In genomic region chr6:106461084-106461483, GRCh38 we compare ENCODE assay signal across 19 cellular contexts.
DNase-seq lines count a peak whose midpoint lies in the region; FAIRE-seq and TF ChIP-seq lines count a peak whose summit lies in the region.
"Had no signal": no experiment of that assay in that cellular context is flagged by ENCODE, and none has a peak within 500 bp of the region (broad histone marks: within the 10 kb centered on the region; RNA-seq: fewer than 3 reads in every experiment).

No MANE protein-coding gene starts in this region.

- no peak for TF ChIP-seq EP300 in H1 (IDR thresholded peaks at IDR 0.05; ENCODE audit: borderline replicate concordance in 1 of 2, low read depth in 2 of 2, low read length in 2 of 2)
- TF ChIP-seq EP300 in transverse colon (IDR thresholded peaks at IDR 0.05; ENCODE audit: low read depth): no peak

- CTCF ChIA-PET in H1 (lab: Charles Lee; ENCODE audit: partially characterized antibody): interaction anchor here (1.2 to 4.7 kb wide), 5 partner anchors 16 to 536 kb away, joined by 3 to 21 read pairs (median 4); no protein-coding TSS in a partner anchor

- H3K4me3 ChIP-seq in H1 (ENCODE audit: extremely low read depth in 1 of 4, insufficient read depth in 2 of 4, low read depth in 3 of 4, low read length in 4 of 4): no peak overlapping the region
- no peak overlapping the region for H3K4me3 ChIP-seq in transverse colon
- H3K4me3 ChIP-seq: PC-9 had no signal

- H4K91ac ChIP-seq in H1 (replicated peaks; ENCODE audit: insufficient read length, low read length): no peak overlapping the region

- no peaks in the 10 kb centered on the region for H3K9me3 ChIP-seq in H1 (ENCODE audit: insufficient read depth in 2 of 2, low read depth in 1 of 2, low read length in 1 of 2)
- no peaks in the 10 kb centered on the region for H3K9me3 ChIP-seq in transverse colon

- H3K23me2 ChIP-seq in H1 (ENCODE audit: low read depth, low read length): peaks cover 3% of the 10 kb centered on the region; the same call in 1 of the 2 replicates

- no peak overlapping the region for H3K4me2 ChIP-seq in H1 (ENCODE audit: insufficient read depth in 1 of 2, low read depth in 2 of 2, low read length in 2 of 2)
- H3K4me2 ChIP-seq: PC-9 had no signal

- H3K56ac ChIP-seq in H1 (replicated peaks; ENCODE audit: insufficient read length, low read depth, low read length): no peak overlapping the region

- H4K20me1 ChIP-seq in H1 (replicated peaks in 1 of 2; ENCODE audit: control insufficient read depth in 1 of 2, insufficient read depth in 2 of 2, low read length in 2 of 2): no peaks in the 10 kb centered on the region

- no peak overlapping the region for H2AFZ ChIP-seq in H1 (ENCODE audit: low read length)
- H2AFZ ChIP-seq: PC-9 had no signal

- no peak for TF ChIP-seq RAD21 in H1 (IDR thresholded peaks at IDR 0.05 in 1 of 2, conservative IDR thresholded peaks at IDR 0.05 in 1 of 2; ENCODE audit: low read depth in 2 of 2, low read length in 2 of 2)

- no peak overlapping the region for H4K8ac ChIP-seq in H1 (ENCODE audit: extremely low read depth, insufficient read depth, low read length)

- in situ Hi-C loops in transverse colon (cut with MboI; ENCODE audit: low pct_ligation_motif_present in 1 of 4, low pct_unique_long_range_greater_than_20kb in 1 of 4, low sequenced_read_pairs in 3 of 4): no loop called here

- no peak overlapping the region for H3K23ac ChIP-seq in H1 (ENCODE audit: insufficient read length)

- no peak overlapping the region for H4K5ac ChIP-seq in H1 (ENCODE audit: insufficient read length, low read depth, low read length)

- H3K9ac ChIP-seq in H1 (replicated peaks in 1 of 4; ENCODE audit: extremely low read depth in 1 of 4, low read depth in 3 of 4, low read length in 3 of 4): no peak overlapping the region

- H3K14ac ChIP-seq in H1 (ENCODE audit: insufficient read length): no peak overlapping the region

- no peak overlapping the region for H2BK5ac ChIP-seq in H1 (ENCODE audit: low read depth, low read length)

- TF ChIP-seq CTCF in H1 (IDR thresholded peaks at IDR 0.05; ENCODE audit: control extremely low read depth in 1 of 3, insufficient read depth in 1 of 3, low read depth in 1 of 3, low read length in 3 of 3) (no peak), transverse colon (IDR thresholded peaks at IDR 0.05) (no peak)

- H3K27me3 ChIP-seq in H1 (replicated peaks in 1 of 4; ENCODE audit: control insufficient read depth in 3 of 4, extremely low read depth in 1 of 4, insufficient read depth in 3 of 4, low read length in 3 of 4) (peaks cover 0 to 2% (median 0%) of the 10 kb centered on the region in 4 experiments; a peak in 3 of 7 replicates), transverse colon (no peaks in the 10 kb centered on the region)

- no peaks in the 10 kb centered on the region for H3K79me1 ChIP-seq in H1 (ENCODE audit: low read depth, low read length)

- H3K79me2 ChIP-seq in H1 (ENCODE audit: control insufficient read depth in 1 of 2, insufficient read depth in 2 of 2, low read length in 2 of 2): no peaks in the 10 kb centered on the region

- TF ChIP-seq POLR2A in H1 (IDR thresholded peaks at IDR 0.05; ENCODE audit: control extremely low read depth in 1 of 2, low read depth in 2 of 2, low read length in 2 of 2): no peak
- no peak for TF ChIP-seq POLR2A in transverse colon (IDR thresholded peaks at IDR 0.05)
- TF ChIP-seq POLR2A in H54 (IDR thresholded peaks at IDR 0.05; ENCODE audit: low read depth, low read length): no peak

- DNase-seq in NCI-H1105 treated with DMSO at 0.1 percent for 48 hours (lab: John Stamatoyannopoulos, UW) (peak; percentile 21), NCI-H1105 (lab: John Stamatoyannopoulos, UW) (no peak), NCI-H1417 (lab: John Stamatoyannopoulos, UW) (peak in 2 of 3 experiments; percentile 52 to 81), NCI-H524 (lab: John Stamatoyannopoulos, UW) (peak; percentile 58 to 90), H1 (ENCODE audit: low read depth in 1 of 2, low spot score in 2 of 2) (no peak), transverse colon (no peak), SKM-1 (lab: John Stamatoyannopoulos, UW; ENCODE audit: unreplicated experiment) (no peak), H54 (ENCODE audit: insufficient read length, low spot score) (no peak)
- DNase-seq: GDM1, KBM-7, NCI-H1436, NCI-H2081 treated with DMSO at 0.1 percent for 48 hours, NCI-H345, NCI-H526 treated with DMSO at 0.1 percent for 48 hours, PC-9, SIG-M5, T-helper 1 cell had no signal

- H3K4me1 ChIP-seq in H1 (replicated peaks in 1 of 4; ENCODE audit: control insufficient read depth in 3 of 4, insufficient read depth in 4 of 4, low read length in 3 of 4) (peaks cover 0 to 9% (median 3%) of the 10 kb centered on the region in 4 experiments; a peak in 4 of 7 replicates), transverse colon (peaks cover 0 to 22% (median 8%) of the 10 kb centered on the region in 4 donors)

- FAIRE-seq in H1 (lab: Jason Lieb, UNC): no peak
- no peak for FAIRE-seq in H54 (lab: Jason Lieb, UNC)

- no peak overlapping the region for H3K18ac ChIP-seq in H1 (ENCODE audit: extremely low read depth, low read length)

- POLR2A ChIA-PET in H1 (lab: Charles Lee; ENCODE audit: partially characterized antibody): interaction anchor here (1.0 kb wide), 1 partner anchor 10 kb away, joined by 4 read pairs; no protein-coding TSS in a partner anchor

- H3K36me3 ChIP-seq in H1 (ENCODE audit: control insufficient read depth in 2 of 4, insufficient read depth in 4 of 4, low read length in 3 of 4) (no peaks in the 10 kb centered on the region), transverse colon (no peaks in the 10 kb centered on the region)

- no peak overlapping the region for H3K27ac ChIP-seq in H1 (ENCODE audit: low read depth, low read length)
- no peak overlapping the region for H3K27ac ChIP-seq in transverse colon
- H3K27ac ChIP-seq: 22Rv1, PC-9, RWPE1 had no signal

- no peak overlapping the region for H2BK20ac ChIP-seq in H1 (ENCODE audit: low read length)

- intact Hi-C loops in transverse colon (cut with DNase I; ENCODE audit: low total_unique reads): no loop called here

- H2BK15ac ChIP-seq in H1 (ENCODE audit: low read length): no peak overlapping the region

- no peak overlapping the region for H2AK5ac ChIP-seq in H1 (ENCODE audit: low read depth, low read length)

- no peak overlapping the region for H2BK12ac ChIP-seq in H1 (ENCODE audit: low read depth, low read length)

- no peak overlapping the region for H3K4ac ChIP-seq in H1 (replicated peaks; ENCODE audit: insufficient read length, low read depth, low read length)

- no peak overlapping the region for H2BK120ac ChIP-seq in H1 (replicated peaks; ENCODE audit: low read depth, low read length)

TF ChIP-seq in H1, 55 proteins besides CTCF, POLR2A, EP300 and RAD21 (continues in another document):
- TF ChIP-seq SRF (IDR thresholded peaks at IDR 0.05; ENCODE audit: low read depth, low read length) (peak; percentile 39; the same call in 1 of the 2 replicates), GTF2F1 (IDR thresholded peaks at IDR 0.05; ENCODE audit: borderline replicate concordance, low read depth, low read length) (no peak)

Comparison
In these comparisons a context has a peak if more than half of its experiments do, and no peak if none do; other contexts are left out.
1. DNase-seq: peak in NCI-H1105 treated with DMSO at 0.1 percent for 48 hours (single experiment), NCI-H1417 (2 of 3) and NCI-H524 (2 of 2); none in NCI-H1105 (single experiment), H1 (0 of 2), transverse colon (single experiment), SKM-1 (single experiment) and H54 (single experiment).